ENCODE assay signal across 8 cellular contexts in genomic region chr1:212609701-212610574, GRCh38. TPM values are rescaled to one million over a fixed set of nuclear protein-coding genes. Genes with fewer than 3 reads are reported as not detected.
DNase-seq lines count a peak whose midpoint lies in the region; ATAC-seq, FAIRE-seq and TF ChIP-seq lines count a peak whose summit lies in the region.

No MANE protein-coding gene starts in this region.

- H3K4me1 ChIP-seq in HepG2 (ENCODE audit: insufficient read depth, low read length) = peaks cover 48% of the 10 kb centered on the region

- POLR2A ChIA-PET in HepG2 (lab: Yijun Ruan, JAX) = interaction anchor here (1.0 to 2.7 kb wide), 2 partner anchors 13 to 55 kb away, joined by 3 to 33 read pairs; no protein-coding TSS in a partner anchor

- H2AFZ ChIP-seq in HepG2 (ENCODE audit: low read length) = no peak overlapping the region

- peak overlapping the region; percentile 61 for H3K4me3 ChIP-seq in HFF-Myc (replicated peaks; ENCODE audit: low read depth, low read length)
- H3K4me3 ChIP-seq in HepG2 (replicated peaks in 1 of 3; ENCODE audit: insufficient read depth in 1 of 3, low read depth in 2 of 3, low read length in 3 of 3) = peak overlapping the region; percentile 76 to 83 (median 77)

- H4K20me1 ChIP-seq in HepG2 (ENCODE audit: insufficient read depth, low read length) = peaks cover 38% of the 10 kb centered on the region

- no peaks in the 10 kb centered on the region for H3K9me3 ChIP-seq in HepG2 (ENCODE audit: low read length)

- H3K4me1 Mint-ChIP-seq in activated naive CD8-positive, alpha-beta T cell treated with anti-CD3 and anti-CD28 coated beads, Interleukin-2, amount 50 U/mL, for 24 hours = peaks cover 67% of the 10 kb centered on the region
- peaks cover 43% of the 10 kb centered on the region for H3K4me1 Mint-ChIP-seq in type B pancreatic cell (ENCODE audit: unreplicated experiment)

- peaks cover 25% of the 10 kb centered on the region for H3K36me3 Mint-ChIP-seq in activated naive CD8-positive, alpha-beta T cell treated with anti-CD3 and anti-CD28 coated beads, Interleukin-2, amount 50 U/mL, for 24 hours (ENCODE audit: low read depth)
- peaks cover 5% of the 10 kb centered on the region for H3K36me3 Mint-ChIP-seq in type B pancreatic cell

- H3K36me3 ChIP-seq in HepG2 (replicated peaks in 1 of 2; ENCODE audit: control insufficient read depth in 1 of 2, insufficient read depth in 2 of 2, low read length in 2 of 2) = peaks cover under 1 to 2% of the 10 kb centered on the region in 2 experiments; a peak in 4 of 5 replicates

- TF ChIP-seq EP300 in HepG2 (IDR thresholded peaks at IDR 0.05; ENCODE audit: low read depth in 2 of 2, low read length in 2 of 2) (no peak), HepG2 (CRISPR knock-in tag; IDR thresholded peaks at IDR 0.05; ENCODE audit: borderline replicate concordance) (no peak)

- peak overlapping the region; percentile 81 for H3K27ac Mint-ChIP-seq in activated naive CD8-positive, alpha-beta T cell treated with anti-CD3 and anti-CD28 coated beads, Interleukin-2, amount 50 U/mL, for 24 hours
- peak overlapping the region; percentile 87 for H3K27ac Mint-ChIP-seq in type B pancreatic cell

- ATAC-seq in activated naive CD8-positive, alpha-beta T cell treated with anti-CD3 and anti-CD28 coated beads, Interleukin-2, amount 50 U/mL, for 24 hours = no peak
- ATAC-seq in HepG2 (peak; percentile 6), GM18861 (IDR thresholded peaks at IDR 0.05; ENCODE audit: unreplicated experiment) (no peak)

- 36% methylated on average over 13 of the region's 20 CpGs for WGBS in HepG2 (ENCODE audit: low lambda C conversion rate)

- H3K4me3 Mint-ChIP-seq in activated naive CD8-positive, alpha-beta T cell treated with anti-CD3 and anti-CD28 coated beads, Interleukin-2, amount 50 U/mL, for 24 hours = peak overlapping the region; percentile 91
- peak overlapping the region; percentile 93 for H3K4me3 Mint-ChIP-seq in type B pancreatic cell

- H3K9ac ChIP-seq in HepG2 (ENCODE audit: insufficient read depth, low read depth, low read length) = peak overlapping the region; percentile 91

- intact Hi-C loops in HepG2 (cut with micrococcal nuclease; ENCODE audit: unreplicated experiment) = no loop called here

- peaks cover 18% of the 10 kb centered on the region for H3K79me2 ChIP-seq in HepG2 (ENCODE audit: insufficient read depth, low read length)

- BruUV-seq in HepG2 (replicated peaks; lab: Mats Ljungman, UMichigan) = TSS peak; percentile 59

- CTCF ChIA-PET in HepG2 (lab: Yijun Ruan, JAX; ENCODE audit: low intra/inter-chr PET ratio, low total read pairs) = no interaction called here

- FAIRE-seq in HepG2 (lab: Jason Lieb, UNC) = no peak

- no peaks in the 10 kb centered on the region for H3K9me3 Mint-ChIP-seq in activated naive CD8-positive, alpha-beta T cell treated with anti-CD3 and anti-CD28 coated beads, Interleukin-2, amount 50 U/mL, for 24 hours
- no peaks in the 10 kb centered on the region for H3K9me3 Mint-ChIP-seq in type B pancreatic cell

- H3K27me3 Mint-ChIP-seq in activated naive CD8-positive, alpha-beta T cell treated with anti-CD3 and anti-CD28 coated beads, Interleukin-2, amount 50 U/mL, for 24 hours = peaks cover 35% of the 10 kb centered on the region
- peaks cover 46% of the 10 kb centered on the region for H3K27me3 Mint-ChIP-seq in type B pancreatic cell

- H3K27me3 ChIP-seq in HepG2 (ENCODE audit: control insufficient read depth in 1 of 2, insufficient read depth in 2 of 2, low read length in 2 of 2) = peaks cover 11 to 31% of the 10 kb centered on the region in 2 experiments

- DNase-seq in CD1c-positive myeloid dendritic cell (ENCODE audit: extremely low spot score) (peak; percentile 38), HFF-Myc (ENCODE audit: extremely low read depth, low read depth) (no peak), HepG2 (ENCODE audit: low spot score) (no peak), type B pancreatic cell (ENCODE audit: extremely low spot score, unreplicated experiment) (no peak), cerebellum (ENCODE audit: low spot score) (no peak), NCI-H187 (lab: John Stamatoyannopoulos, UW) (no peak)
- no peak for DNase-seq in activated naive CD8-positive, alpha-beta T cell treated with anti-CD3 and anti-CD28 coated beads, Interleukin-2, amount 50 U/mL, for 24 hours

- TF ChIP-seq RAD21 in HepG2 (CRISPR knock-in tag; IDR thresholded peaks at IDR 0.05) = no peak

- in situ Hi-C loops in HepG2 (cut with HindIII; ENCODE audit: extremely low pct_ligation_motif_present, low pct_unique_long_range_greater_than_20kb) = no loop called here

- H3K4me2 ChIP-seq in HepG2 (ENCODE audit: low read depth, low read length) = peak overlapping the region; percentile 99

- TF ChIP-seq CTCF in HFF-Myc (IDR thresholded peaks at IDR 0.05; ENCODE audit: low read depth, low read length, missing control alignments) (no peak), HepG2 (CRISPR knock-in tag; IDR thresholded peaks at IDR 0.05) (no peak), type B pancreatic cell (conservative IDR thresholded peaks at IDR 0.05) (no peak)

- no peak for TF ChIP-seq POLR2A in HepG2 (IDR thresholded peaks at IDR 0.05; ENCODE audit: insufficient read depth in 1 of 2, low read depth in 2 of 2, low read length in 2 of 2)

- no peak overlapping the region for H3K27ac ChIP-seq in HepG2 (ENCODE audit: extremely low read length, insufficient read depth, low read length)

TF ChIP-seq in HepG2, 621 proteins besides CTCF, POLR2A, EP300 and RAD21 (continues in another document):
- TF ChIP-seq ZNF451 (CRISPR knock-in tag; IDR thresholded peaks at IDR 0.05) (no peak), DNMT1 (CRISPR knock-in tag; IDR thresholded peaks at IDR 0.05) (no peak), ZSCAN29 (CRISPR knock-in tag; conservative IDR thresholded peaks at IDR 0.05) (0 out of 2 replicates have a peak, but pooled peaks have one; percentile 17), SMARCE1 (IDR thresholded peaks at IDR 0.05; ENCODE audit: borderline replicate concordance) (no peak), TFDP1 (CRISPR knock-in tag; IDR thresholded peaks at IDR 0.05; ENCODE audit: borderline replicate concordance) (peak; percentile 39; the same call in 1 of the 2 replicates), THAP11 (CRISPR knock-in tag; IDR thresholded peaks at IDR 0.05) (no peak), ELF4 (CRISPR knock-in tag; IDR thresholded peaks at IDR 0.05; ENCODE audit: borderline replicate concordance) (no peak), TBX2 (CRISPR knock-in tag; IDR thresholded peaks at IDR 0.05; ENCODE audit: borderline replicate concordance) (peak; percentile 13; the same call in 1 of the 2 replicates), RXRA (CRISPR knock-in tag; IDR thresholded peaks at IDR 0.05) (0 out of 2 replicates have a peak, but pooled peaks have one; percentile 37)

RNA-seq across cellular contexts. Expression of gene ATF3, which starts 1.4 kb away (rescaled TPM):
- total RNA-seq in HepG2 (2016; rRNA removed; fragmentation: Illumina TruSeq; extraction: Trizol) (3.6 and 5.0 TPM in 2 replicates), type B pancreatic cell (ENCODE audit: low replicate concordance) (23.9 and 117 TPM in 2 replicates), cerebellum (1.5 TPM)
- total RNA-seq in HepG2 (2016; cell fraction: cytosol; rRNA removed; fragmentation: Illumina TruSeq; extraction: Trizol; ENCODE audit: low read depth) = 1.9 and 2.6 TPM in 2 replicates
- total RNA-seq in HepG2 (2016; cell fraction: insoluble cytoplasmic fraction; rRNA removed; fragmentation: Illumina TruSeq; extraction: Trizol) = 3.0 and 5.9 TPM in 2 replicates
- total RNA-seq in HepG2 (2016; cell fraction: membrane; rRNA removed; fragmentation: Illumina TruSeq; extraction: Trizol) = 3.1 and 3.3 TPM in 2 replicates
- total RNA-seq in HepG2 (2016; cell fraction: nucleus; rRNA removed; fragmentation: Illumina TruSeq; extraction: Trizol) = 8.8 and 10.0 TPM in 2 replicates
- 13.0 and 16.4 TPM in 2 replicates for polyA plus RNA-seq in HepG2 (2011; rRNA removed)
- polyA plus RNA-seq in HepG2 (2011; cell fraction: cytosol; rRNA removed) = 8.2 and 12.1 TPM in 2 replicates
- polyA plus RNA-seq in HepG2 (2011; cell fraction: nucleus; rRNA removed) = 25.9 and 26.8 TPM in 2 replicates
- polyA plus RNA-seq in HepG2 (2012) = 11.7 and 51.2 TPM in 2 replicates
- polyA plus RNA-seq in HepG2 (2016; cell fraction: cytosol; fragmentation: Illumina TruSeq; extraction: Trizol; ENCODE audit: low read depth) = 1.0 and 1.1 TPM in 2 replicates
- 4.8 and 6.8 TPM in 2 replicates for polyA plus RNA-seq in HepG2 (2016; cell fraction: insoluble cytoplasmic fraction; fragmentation: Illumina TruSeq; extraction: Trizol; ENCODE audit: low read depth)
- 1.8 and 2.5 TPM in 2 replicates for polyA plus RNA-seq in HepG2 (2016; cell fraction: membrane; fragmentation: Illumina TruSeq; extraction: Trizol; ENCODE audit: low read depth)
- polyA plus RNA-seq in HepG2 (2016; cell fraction: nucleus; fragmentation: Illumina TruSeq; extraction: Trizol; ENCODE audit: insufficient read depth, low read depth) = 13.0 and 17.6 TPM in 2 replicates
- polyA minus RNA-seq in HepG2 (2011; rRNA and poly(A)+ RNA removed; ENCODE audit: low replicate concordance) = 17.2 and 17.6 TPM in 2 replicates
- polyA minus RNA-seq in HepG2 (2011; cell fraction: cytosol; rRNA and poly(A)+ RNA removed) = 5.8 and 9.3 TPM in 2 replicates
- 30.1 and 52.5 TPM in 2 replicates for polyA minus RNA-seq in HepG2 (2011; cell fraction: nucleus; rRNA and poly(A)+ RNA removed)
